ENCODE assay signal across 34 cellular contexts in the genomic region with DNA sequence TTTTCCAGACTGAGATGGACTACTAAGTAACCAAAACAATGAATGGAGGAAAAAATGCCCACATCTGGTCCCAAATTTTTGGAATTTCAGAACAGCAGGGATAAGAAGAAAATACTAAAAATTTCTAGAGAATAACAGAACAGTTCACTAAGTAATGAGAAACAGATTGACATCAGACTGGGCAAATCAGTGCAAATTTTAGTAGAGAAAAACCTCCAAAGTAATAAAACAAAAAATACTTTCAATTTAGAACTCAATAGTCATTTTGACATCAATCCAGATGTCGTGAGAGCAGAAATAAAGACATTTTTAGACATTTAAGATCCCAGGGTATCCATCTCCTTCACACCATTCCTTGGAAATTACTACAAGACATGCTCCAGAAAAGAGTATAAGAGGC. TPM values are rescaled to one million over a fixed set of nuclear protein-coding genes. Genes with fewer than 3 reads are reported as not detected.
"Had no signal": no experiment of that assay in that cellular context is flagged by ENCODE, and none has a peak within 500 bp of the region (broad histone marks: within the 10 kb centered on the region; RNA-seq: fewer than 3 reads in every experiment).

No MANE protein-coding gene starts in this region.

- H3K27ac ChIP-seq: colonic mucosa, esophagus muscularis mucosa, heart right ventricle, left lung, neutrophil, parathyroid adenoma, right atrium auricular region, sigmoid colon, thoracic aorta, transverse colon, upper lobe of right lung, uterus had no signal

- H3K4me1 ChIP-seq: colonic mucosa, esophagus muscularis mucosa, heart right ventricle, left lung, parathyroid adenoma, right atrium auricular region, sigmoid colon, transverse colon, upper lobe of right lung, uterus had no signal

- H3K36me3 Mint-ChIP-seq: mesothelial cell of epicardium; naive B cell; natural killer cell treated with Interleukin-12 subunit alpha and Interleukin-12 subunit beta and Interleukin-15 and Interleukin-18, amount 100 ng/mL, for 72 hours; stimulated activated naive B cell treated with anti-CD40 and anti-IgM and Interleukin-4, amounts not matched to agents 10 μg/mL and 1 μg/mL and 100 μg/mL, for 72 hours had no signal

- H3K27ac Mint-ChIP-seq: dendritic cell treated with granulocyte-macrophage colony-stimulating factor and Interleukin-4, amounts not matched to agents 40 ng/mL and 50 ng/mL, for 4 days; endodermal cell; mesothelial cell of epicardium; natural killer cell treated with Interleukin-12 subunit alpha and Interleukin-12 subunit beta and Interleukin-15 and Interleukin-18, amount 100 ng/mL, for 72 hours; progenitor cell of endocrine pancreas; stimulated activated naive B cell treated with anti-CD40 and anti-IgM and Interleukin-4, amounts not matched to agents 10 μg/mL and 1 μg/mL and 100 μg/mL, for 72 hours; stimulated activated naive CD8-positive, alpha-beta T cell treated with anti-CD3 and anti-CD28 coated beads, Interleukin-15, Interleukin-2, amounts not matched to agents 100 ng/mL and 50 ng/mL, for 24 hours had no signal

- H3K79me2 ChIP-seq: parathyroid adenoma had no signal

- H3K4me3 ChIP-seq: colonic mucosa, esophagus muscularis mucosa, heart right ventricle, left lung, mucosa of descending colon, right atrium auricular region, sigmoid colon, thoracic aorta, transverse colon, upper lobe of right lung, uterus had no signal

- H3K36me3 ChIP-seq: colonic mucosa, esophagus muscularis mucosa, heart right ventricle, left lung, neutrophil, right atrium auricular region, sigmoid colon, thoracic aorta, transverse colon, upper lobe of right lung, uterus had no signal

- H3K9me3 ChIP-seq: colonic mucosa, esophagus muscularis mucosa, heart right ventricle, left lung, mucosa of descending colon, neutrophil, right atrium auricular region, sigmoid colon, thoracic aorta, transverse colon, upper lobe of right lung, uterus had no signal

- H2AFZ ChIP-seq: parathyroid adenoma had no signal

- H3K27me3 ChIP-seq: colonic mucosa, esophagus muscularis mucosa, left lung, neutrophil, right atrium auricular region, sigmoid colon, transverse colon, upper lobe of right lung, uterus had no signal

- DNase-seq: colonic mucosa; effector CD8-positive, alpha-beta T cell; endodermal cell; foreskin melanocyte; glutamatergic neuron; heart right ventricle; hippocampal formation; left cardiac atrium; left lung; mesenchymal stem cell; mucosa of descending colon; naive B cell; sigmoid colon; stimulated activated CD4-positive, alpha-beta T cell treated with anti-CD3 and anti-CD28 coated beads, Interleukin-15, amount 100 ng/mL, for 24 hours; stimulated activated CD4-positive, alpha-beta T cell treated with anti-CD3 and anti-CD28 coated beads, Interleukin-2, amount 100 ng/mL, for 48 hours; stimulated activated naive B cell treated with anti-CD40 and anti-IgM and Interleukin-4, amounts not matched to agents 10 μg/mL and 1 μg/mL and 100 μg/mL, for 72 hours; transverse colon; upper lobe of right lung; uterus had no signal

- H3K4me1 Mint-ChIP-seq: endodermal cell; mesothelial cell of epicardium; naive B cell; neural crest cell; stimulated activated naive B cell treated with anti-CD40 and anti-IgM and Interleukin-4, amounts not matched to agents 10 μg/mL and 1 μg/mL and 100 μg/mL, for 72 hours had no signal

- ATAC-seq: heart right ventricle; left cardiac atrium; left lung; mucosa of descending colon; natural killer cell treated with Interleukin-12 subunit alpha and Interleukin-12 subunit beta and Interleukin-15 and Interleukin-18, amount 100 ng/mL, for 72 hours; stimulated activated naive B cell treated with anti-CD40 and anti-IgM and Interleukin-4, amounts not matched to agents 10 μg/mL and 1 μg/mL and 100 μg/mL, for 72 hours; upper lobe of right lung had no signal

- H3K9me3 Mint-ChIP-seq: dendritic cell treated with granulocyte-macrophage colony-stimulating factor and Interleukin-4, amounts not matched to agents 40 ng/mL and 50 ng/mL, for 4 days; naive B cell; natural killer cell treated with Interleukin-12 subunit alpha and Interleukin-12 subunit beta and Interleukin-15 and Interleukin-18, amount 100 ng/mL, for 72 hours; stimulated activated naive B cell treated with anti-CD40 and anti-IgM and Interleukin-4, amounts not matched to agents 10 μg/mL and 1 μg/mL and 100 μg/mL, for 72 hours; stimulated activated naive CD8-positive, alpha-beta T cell treated with anti-CD3 and anti-CD28 coated beads, Interleukin-15, Interleukin-2, amounts not matched to agents 100 ng/mL and 50 ng/mL, for 24 hours had no signal

- H3K9ac ChIP-seq: parathyroid adenoma had no signal

- H3K27me3 Mint-ChIP-seq: dendritic cell treated with granulocyte-macrophage colony-stimulating factor and Interleukin-4, amounts not matched to agents 40 ng/mL and 50 ng/mL, for 4 days; progenitor cell of endocrine pancreas had no signal

- H3K4me3 Mint-ChIP-seq: dendritic cell treated with granulocyte-macrophage colony-stimulating factor and Interleukin-4, amounts not matched to agents 40 ng/mL and 50 ng/mL, for 4 days; endodermal cell; mesothelial cell of epicardium; naive B cell; natural killer cell treated with Interleukin-12 subunit alpha and Interleukin-12 subunit beta and Interleukin-15 and Interleukin-18, amount 100 ng/mL, for 72 hours; neural crest cell; stimulated activated naive B cell treated with anti-CD40 and anti-IgM and Interleukin-4, amounts not matched to agents 10 μg/mL and 1 μg/mL and 100 μg/mL, for 72 hours; stimulated activated naive CD8-positive, alpha-beta T cell treated with anti-CD3 and anti-CD28 coated beads, Interleukin-15, Interleukin-2, amounts not matched to agents 100 ng/mL and 50 ng/mL, for 24 hours had no signal

RNA-seq across cellular contexts. Expression of a gene that starts 39.3 kb away (rescaled TPM):
- total RNA-seq: epithelial cell of proximal tubule; kidney epithelial cell; left cardiac atrium; left lung; lung microvascular endothelial cell; mesothelial cell of epicardium; natural killer cell treated with Interleukin-12 subunit alpha and Interleukin-12 subunit beta and Interleukin-15 and Interleukin-18, amount 100 ng/mL, for 72 hours; neural crest cell; progenitor cell of endocrine pancreas; right atrium auricular region; sigmoid colon; skeletal muscle tissue; thoracic aorta; transverse colon had no signal
